1 cellular context compared by ENCODE assay signal in the genomic region with DNA sequence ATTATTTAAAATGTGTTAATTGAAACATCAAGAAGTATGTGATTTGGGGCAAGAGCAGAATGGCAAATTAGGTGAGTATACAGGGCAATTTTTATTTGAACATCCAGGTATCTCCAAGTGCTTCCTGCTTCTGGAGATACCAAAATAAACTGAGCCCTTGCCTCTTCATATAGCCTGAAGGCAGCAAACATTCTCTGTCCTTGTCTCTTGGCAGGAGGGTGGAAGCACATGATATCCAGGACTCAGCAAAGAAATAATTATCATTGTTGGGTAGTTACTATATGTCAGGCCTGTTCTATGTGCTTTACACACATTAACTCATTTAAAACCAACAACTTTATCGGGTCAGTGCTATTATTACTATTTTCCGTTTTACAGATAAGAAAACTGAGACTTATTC.
TF ChIP-seq lines count a peak whose summit lies in the region.

No MANE protein-coding gene starts in this region.

TF ChIP-seq in HepG2, 621 proteins besides CTCF, POLR2A, EP300 and RAD21:
- TF ChIP-seq MXI1 (IDR thresholded peaks at IDR 0.05; ENCODE audit: borderline replicate concordance, low read depth, low read length) (peak; percentile 6; the same call in 1 of the 3 replicates), TBP (CRISPR knock-in tag; IDR thresholded peaks at IDR 0.05) (no peak)
